13 cellular contexts compared by ENCODE assay signal in the genomic region with DNA sequence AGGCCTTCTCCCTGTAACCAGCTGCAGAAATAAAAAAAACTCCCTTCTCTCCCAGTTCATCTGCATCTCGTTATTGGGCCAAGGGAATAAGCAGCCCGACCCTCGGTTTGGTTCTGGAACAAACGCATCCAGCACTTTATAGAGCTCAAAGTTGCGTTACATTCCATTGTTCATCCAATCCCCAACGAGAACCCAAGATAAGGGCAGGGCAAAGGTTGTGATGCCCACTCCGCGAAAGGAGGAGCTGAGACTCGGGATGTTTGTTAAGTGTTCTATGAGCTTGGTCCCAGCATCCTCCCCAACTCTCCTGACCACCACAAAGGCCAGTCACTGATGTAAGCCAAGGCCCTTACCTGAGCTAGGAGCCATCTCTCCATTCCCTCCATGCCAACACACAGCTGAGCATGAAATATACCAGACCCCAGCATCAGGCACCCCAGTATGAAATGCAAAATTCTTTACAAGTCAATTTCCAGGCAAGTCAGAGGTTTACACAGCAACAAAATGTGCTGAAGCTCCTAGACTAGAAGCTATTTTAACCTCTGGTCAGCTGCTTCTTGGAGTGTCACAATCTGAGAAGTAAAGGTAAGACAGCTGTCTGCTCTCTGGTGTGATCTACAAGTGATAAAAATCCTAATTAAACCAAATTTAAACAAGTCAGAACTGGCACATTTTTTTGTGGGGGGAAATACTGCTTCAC. TPM values are rescaled to one million over a fixed set of nuclear protein-coding genes. Genes with fewer than 3 reads are reported as not detected.
DNase-seq lines count a peak whose midpoint lies in the region; ATAC-seq and TF ChIP-seq lines count a peak whose summit lies in the region.
"Had no signal": no experiment of that assay in that cellular context is flagged by ENCODE, and none has a peak within 500 bp of the region (broad histone marks: within the 10 kb centered on the region; RNA-seq: fewer than 3 reads in every experiment).

No MANE protein-coding gene starts in this region.

- TF ChIP-seq CTCF in choroid plexus epithelial cell (conservative IDR thresholded peaks at IDR 0.05; ENCODE audit: low read depth, low read length) (no peak), neutrophil (IDR thresholded peaks at IDR 0.05) (no peak)

- no peaks in the 10 kb centered on the region for H3K27me3 ChIP-seq in BLaER1 treated with 17β-estradiol and CSF1 and Interleukin-3, amounts not matched to agents 10 nM and 100 nM
- H3K27me3 ChIP-seq in neutrophil: no peaks in the 10 kb centered on the region
- H3K27me3 ChIP-seq: testis had no signal

- H3K9me3 ChIP-seq in BLaER1 treated with 17β-estradiol and CSF1 and Interleukin-3, amounts not matched to agents 10 nM and 100 nM (replicated peaks in 1 of 11): peaks cover 9 to 11% (median 11%) of the 10 kb centered on the region in 11 experiments
- peaks cover 11% of the 10 kb centered on the region for H3K9me3 ChIP-seq in KOPT-K1 (ENCODE audit: insufficient read depth, low read length, poor library complexity, severe bottlenecking)
- H3K9me3 ChIP-seq in neutrophil: no peaks in the 10 kb centered on the region
- H3K9me3 ChIP-seq: testis had no signal

- H4K20me1 ChIP-seq in BLaER1 treated with 17β-estradiol and CSF1 and Interleukin-3, amounts not matched to agents 10 nM and 100 nM: peaks cover 92 to 98% (median 96%) of the 10 kb centered on the region in 11 experiments

- DNase-seq in choroid plexus epithelial cell (ENCODE audit: low read depth): peak; percentile 44
- no peak for DNase-seq in mucosa of gallbladder (ENCODE audit: low spot score)
- DNase-seq: RPMI8226, testis, WERI-Rb-1 had no signal

- H3K4me2 ChIP-seq in BLaER1 treated with 17β-estradiol and CSF1 and Interleukin-3, amounts not matched to agents 10 nM and 100 nM: peak overlapping the region; percentile 26 to 94 (median 53); a peak in 18 of 22 replicates
- H3K4me2 ChIP-seq: KMS-11 had no signal

- peaks cover 62 to 83% (median 71%) of the 10 kb centered on the region in 10 experiments for H3K4me1 ChIP-seq in BLaER1 treated with 17β-estradiol and CSF1 and Interleukin-3, amounts not matched to agents 10 nM and 100 nM
- H3K4me1 ChIP-seq in neutrophil (ENCODE audit: control insufficient read depth in 1 of 2, insufficient read depth in 1 of 2, low read depth in 1 of 2, low read length in 1 of 2): peaks cover 79% of the 10 kb centered on the region in 2 experiments

- ATAC-seq in GM21717 (IDR thresholded peaks at IDR 0.05; ENCODE audit: unreplicated experiment) (no peak), GM18517 (IDR thresholded peaks at IDR 0.05; ENCODE audit: unreplicated experiment) (no peak), GM21576 (IDR thresholded peaks at IDR 0.05; ENCODE audit: unreplicated experiment) (no peak)
- ATAC-seq: HCT116 had no signal

- H3K4me3 ChIP-seq in BLaER1 treated with 17β-estradiol and CSF1 and Interleukin-3, amounts not matched to agents 10 nM and 100 nM: no peak overlapping the region
- no peak overlapping the region for H3K4me3 ChIP-seq in choroid plexus epithelial cell (ENCODE audit: low read depth, low read length)
- no peak overlapping the region for H3K4me3 ChIP-seq in neutrophil (ENCODE audit: low read depth in 1 of 2, low read length in 1 of 2)
- H3K4me3 ChIP-seq: testis had no signal

- peak overlapping the region in 4 of 11 experiments; percentile 0 to 58 (median 38); a peak in 5 of 22 replicates for H3K27ac ChIP-seq in BLaER1 treated with 17β-estradiol and CSF1 and Interleukin-3, amounts not matched to agents 10 nM and 100 nM
- H3K27ac ChIP-seq in KOPT-K1 (ENCODE audit: low read depth, low read length, poor library complexity, severe bottlenecking): peak overlapping the region; percentile 96
- H3K27ac ChIP-seq in neutrophil: peak overlapping the region; percentile 61
- H3K27ac ChIP-seq: KMS-11, testis, WERI-Rb-1 had no signal

- H3K9ac ChIP-seq in BLaER1 treated with 17β-estradiol and CSF1 and Interleukin-3, amounts not matched to agents 10 nM and 100 nM: no peak overlapping the region; a peak in 2 of 22 replicates
- H3K9ac ChIP-seq: KMS-11 had no signal

- peaks cover 15 to 65% (median 42%) of the 10 kb centered on the region in 11 experiments; a peak in 21 of 22 replicates for H3K36me3 ChIP-seq in BLaER1 treated with 17β-estradiol and CSF1 and Interleukin-3, amounts not matched to agents 10 nM and 100 nM
- H3K36me3 ChIP-seq in KOPT-K1 (ENCODE audit: insufficient read depth, low read length): peaks cover 25% of the 10 kb centered on the region
- H3K36me3 ChIP-seq in neutrophil: no peaks in the 10 kb centered on the region

RNA-seq across cellular contexts. Expression of gene CCDC12, which starts 17.9 kb away (rescaled TPM):
- 50.0 TPM for total RNA-seq in mucosa of gallbladder

RNA-seq across cellular contexts. Expression of gene NBEAL2, which starts 20.8 kb away (rescaled TPM):
- total RNA-seq in mucosa of gallbladder: 150 TPM
